22 cellular contexts compared by ENCODE assay signal in genomic region chr7:22942191-22942590, GRCh38.
"Had no signal": no experiment of that assay in that cellular context is flagged by ENCODE, and none has a peak within 500 bp of the region (broad histone marks: within the 10 kb centered on the region; RNA-seq: fewer than 3 reads in every experiment).

No MANE protein-coding gene starts in this region.

- H3K27ac ChIP-seq: body of pancreas, dorsolateral prefrontal cortex, foreskin keratinocyte, hepatocyte, left ventricle myocardium inferior, psoas muscle, skin epidermis, tibial artery had no signal

- H3K4me1 ChIP-seq: body of pancreas, foreskin keratinocyte had no signal

- H3K4me3 Mint-ChIP-seq: activated B cell treated with CpG ODN at 0.5 μM for 24 hours; activated CD8-positive, alpha-beta T cell treated with anti-CD3 and anti-CD28 coated beads for 36 hours; activated naive CD8-positive, alpha-beta T cell treated with anti-CD3 and anti-CD28 coated beads, Interleukin-2, amount 10 ng/mL, durations not matched to agents 7 days and 5 days; activated T-cell treated with anti-CD3 and anti-CD28 coated beads, Interleukin-2, amount 50 U/mL, for 24 hours; immature natural killer cell had no signal

- H3K27ac Mint-ChIP-seq: activated B cell treated with CpG ODN at 0.5 μM for 24 hours; activated CD8-positive, alpha-beta T cell treated with anti-CD3 and anti-CD28 coated beads for 36 hours; activated naive CD8-positive, alpha-beta T cell treated with anti-CD3 and anti-CD28 coated beads, Interleukin-2, amount 10 ng/mL, durations not matched to agents 7 days and 5 days; activated T-cell treated with anti-CD3 and anti-CD28 coated beads, Interleukin-2, amount 50 U/mL, for 24 hours; activated T-helper 2 cell treated with anti-CD3 and anti-CD28 coated beads, Interferon-gamma antibody, Interleukin-2, Interleukin-4, amounts not matched to agents 10 μg/mL and 5 μg/mL and 100 μg/mL, durations not matched to agents 14 hours and 24 hours and 36 hours; immature natural killer cell had no signal

- H3K4me3 ChIP-seq: body of pancreas, dorsolateral prefrontal cortex, hepatocyte, left ventricle myocardium inferior, psoas muscle, skin epidermis, tibial artery had no signal

- H3K9me3 Mint-ChIP-seq: activated B cell treated with CpG ODN at 0.5 μM for 24 hours; activated CD8-positive, alpha-beta T cell treated with anti-CD3 and anti-CD28 coated beads for 36 hours; activated naive CD8-positive, alpha-beta T cell treated with anti-CD3 and anti-CD28 coated beads, Interleukin-2, amount 10 ng/mL, durations not matched to agents 7 days and 5 days; activated T-cell treated with anti-CD3 and anti-CD28 coated beads, Interleukin-2, amount 50 U/mL, for 24 hours; activated T-helper 2 cell treated with anti-CD3 and anti-CD28 coated beads, Interferon-gamma antibody, Interleukin-2, Interleukin-4, amounts not matched to agents 10 μg/mL and 5 μg/mL and 100 μg/mL, durations not matched to agents 14 hours and 24 hours and 36 hours; immature natural killer cell had no signal

- H3K27me3 Mint-ChIP-seq: activated B cell treated with CpG ODN at 0.5 μM for 24 hours; activated CD8-positive, alpha-beta T cell treated with anti-CD3 and anti-CD28 coated beads for 36 hours; activated naive CD8-positive, alpha-beta T cell treated with anti-CD3 and anti-CD28 coated beads, Interleukin-2, amount 10 ng/mL, durations not matched to agents 7 days and 5 days; activated T-cell treated with anti-CD3 and anti-CD28 coated beads, Interleukin-2, amount 50 U/mL, for 24 hours had no signal

- H3K9me3 ChIP-seq: body of pancreas, left ventricle myocardium inferior, psoas muscle, tibial artery had no signal

- DNase-seq: activated B cell treated with CpG ODN at 0.5 μM for 24 hours; activated CD4-positive, alpha-beta T cell treated with anti-CD3 and anti-CD28 coated beads for 48 hours; activated CD8-positive, alpha-beta T cell treated with anti-CD3 and anti-CD28 coated beads for 36 hours; activated naive CD4-positive, alpha-beta T cell treated with Interleukin-2 at 50 U/mL for 16 hours; activated naive CD8-positive, alpha-beta T cell treated with anti-CD3 and anti-CD28 coated beads, Interleukin-2, amount 10 ng/mL, durations not matched to agents 7 days and 5 days; activated T-cell treated with anti-CD3 and anti-CD28 coated beads, Interleukin-2, amount 50 U/mL, for 24 hours; body of pancreas; caudate nucleus; dorsolateral prefrontal cortex; foreskin keratinocyte; immature natural killer cell; kidney glomerular epithelial cell; left ventricle myocardium inferior; mammary epithelial cell; psoas muscle; right cardiac atrium; stimulated activated naive CD8-positive, alpha-beta T cell treated with anti-CD3 and anti-CD28 coated beads, Interleukin-15, Interleukin-2, amounts not matched to agents 100 U/mL and 50 U/mL, for 24 hours; substantia nigra; tibial artery had no signal

- H3K27me3 ChIP-seq: body of pancreas, dorsolateral prefrontal cortex, foreskin keratinocyte, hepatocyte, tibial artery had no signal

- ATAC-seq: activated CD8-positive, alpha-beta T cell treated with anti-CD3 and anti-CD28 coated beads for 36 hours; body of pancreas; foreskin keratinocyte; psoas muscle; right cardiac atrium; stimulated activated naive CD8-positive, alpha-beta T cell treated with anti-CD3 and anti-CD28 coated beads, Interleukin-15, Interleukin-2, amounts not matched to agents 100 U/mL and 50 U/mL, for 24 hours had no signal

- H3K4me1 Mint-ChIP-seq: activated B cell treated with CpG ODN at 0.5 μM for 24 hours; activated naive CD8-positive, alpha-beta T cell treated with anti-CD3 and anti-CD28 coated beads, Interleukin-2, amount 10 ng/mL, durations not matched to agents 7 days and 5 days; immature natural killer cell had no signal
